Comparison of ENCODE assay signal across 16 cellular contexts in genomic region chr13:75452564-75452963, GRCh38. TPM values are rescaled to one million over a fixed set of nuclear protein-coding genes. Genes with fewer than 3 reads are reported as not detected.
DNase-seq lines count a peak whose midpoint lies in the region; ATAC-seq and TF ChIP-seq lines count a peak whose summit lies in the region.
"Had no signal": no experiment of that assay in that cellular context is flagged by ENCODE, and none has a peak within 500 bp of the region (broad histone marks: within the 10 kb centered on the region; RNA-seq: fewer than 3 reads in every experiment).

No MANE protein-coding gene starts in this region.

- 86% methylated on average over 4 of the region's 8 CpGs for WGBS in mesenchymal stem cell

- peaks cover 5% of the 10 kb centered on the region for H3K27me3 Mint-ChIP-seq in activated T-helper 2 cell treated with anti-CD3 and anti-CD28 coated beads, Interferon-gamma antibody, Interleukin-2, Interleukin-4, amounts not matched to agents 10 μg/mL and 5 μg/mL and 100 μg/mL, durations not matched to agents 14 hours and 24 hours and 36 hours (ENCODE audit: low read depth)

- no peaks in the 10 kb centered on the region for H3K27me3 ChIP-seq in RWPE2 (ENCODE audit: insufficient read depth, poor library complexity, severe bottlenecking)
- no peaks in the 10 kb centered on the region for H3K27me3 ChIP-seq in mesenchymal stem cell (ENCODE audit: control insufficient read depth in 1 of 2, insufficient read depth in 1 of 2, low read length in 2 of 2)
- H3K27me3 ChIP-seq: Peyer's patch had no signal

- H3K23ac ChIP-seq in mesenchymal stem cell (ENCODE audit: low read length in 2 of 2), result no peak overlapping the region

- DNase-seq in ACHN, result peak; percentile 37
- DNase-seq in RWPE2 (ENCODE audit: low spot score), result no peak
- peak; percentile 42 for DNase-seq in fibroblast of pulmonary artery (ENCODE audit: low read depth)
- DNase-seq in mesenchymal stem cell, result no peak
- no peak for DNase-seq in activated T-helper 2 cell treated with anti-CD3 and anti-CD28 coated beads, Interferon-gamma antibody, Interleukin-2, Interleukin-4, amounts not matched to agents 10 μg/mL and 5 μg/mL and 100 μg/mL, durations not matched to agents 14 hours and 24 hours and 36 hours (ENCODE audit: low spot score)
- no peak for DNase-seq in SK-N-DZ (ENCODE audit: low spot score)
- DNase-seq: aorta, glutamatergic neuron, NCI-H1105 treated with DMSO at 0.1 percent for 48 hours, NCI-H524 treated with DMSO at 0.1 percent for 48 hours, Peyer's patch, T-helper 2 cell had no signal

- no peak overlapping the region for H2BK12ac ChIP-seq in mesenchymal stem cell (ENCODE audit: low read length in 2 of 2)

- H3K79me1 ChIP-seq in mesenchymal stem cell (replicated peaks; ENCODE audit: low read length, poor library complexity, severe bottlenecking), result peaks cover 9% of the 10 kb centered on the region

- no peak overlapping the region for H2BK5ac ChIP-seq in mesenchymal stem cell (ENCODE audit: low read depth, low read length, poor library complexity, severe bottlenecking)

- ATAC-seq in RWPE2 (ENCODE audit: low read depth), result peak; percentile 45; the same call in 2 of the 3 replicates
- no peak for ATAC-seq in GM21528 (IDR thresholded peaks at IDR 0.05; ENCODE audit: low FRiP score, unreplicated experiment)
- no peak for ATAC-seq in HG03175 (IDR thresholded peaks at IDR 0.05; ENCODE audit: unreplicated experiment)

- no peak overlapping the region for H3K4me2 ChIP-seq in mesenchymal stem cell (ENCODE audit: low read length, poor library complexity, severe bottlenecking)

- no peak overlapping the region for H3K14ac ChIP-seq in mesenchymal stem cell (ENCODE audit: low read length in 2 of 2)

- no peak overlapping the region for H4K91ac ChIP-seq in mesenchymal stem cell (ENCODE audit: low read length)

- H4K8ac ChIP-seq in mesenchymal stem cell (ENCODE audit: low read length), result no peak overlapping the region

- H3K36me3 ChIP-seq in RWPE2 (ENCODE audit: low read depth), result no peaks in the 10 kb centered on the region
- H3K36me3 ChIP-seq in mesenchymal stem cell (ENCODE audit: control insufficient read depth in 1 of 2, insufficient read depth in 2 of 2, low read depth in 1 of 2, low read length in 2 of 2), result no peaks in the 10 kb centered on the region
- H3K36me3 ChIP-seq: Peyer's patch, thoracic aorta had no signal

- peaks cover 35% of the 10 kb centered on the region for H3K4me1 ChIP-seq in RWPE2 (ENCODE audit: insufficient read depth, poor library complexity, severe bottlenecking)
- no peaks in the 10 kb centered on the region for H3K4me1 ChIP-seq in mesenchymal stem cell (ENCODE audit: control insufficient read depth, insufficient read depth, low read depth, low read length)
- H3K4me1 ChIP-seq: Peyer's patch had no signal

- no peak overlapping the region for H3K4me3 Mint-ChIP-seq in activated T-helper 2 cell treated with anti-CD3 and anti-CD28 coated beads, Interferon-gamma antibody, Interleukin-2, Interleukin-4, amounts not matched to agents 10 μg/mL and 5 μg/mL and 100 μg/mL, durations not matched to agents 14 hours and 24 hours and 36 hours (ENCODE audit: low read depth)
- H3K4me3 Mint-ChIP-seq: neural crest cell had no signal

- no peak for TF ChIP-seq CTCF in RWPE2 (IDR thresholded peaks at IDR 0.05; ENCODE audit: poor library complexity, severe bottlenecking)
- no peak for TF ChIP-seq CTCF in fibroblast of pulmonary artery (IDR thresholded peaks at IDR 0.05; ENCODE audit: low read length, missing control alignments)

- H2AK5ac ChIP-seq in mesenchymal stem cell (ENCODE audit: low read length, severe bottlenecking), result no peak overlapping the region

- H3K9ac ChIP-seq in mesenchymal stem cell (ENCODE audit: low read length), result peak overlapping the region; percentile 86

- no peak overlapping the region for H3K4ac ChIP-seq in mesenchymal stem cell (ENCODE audit: low read depth in 1 of 2, low read length in 2 of 2)

- in situ Hi-C loops in ACHN (cut with HindIII; ENCODE audit: low pct_ligation_motif_present, low pct_unique_long_range_greater_than_20kb, low sequenced_read_pairs), result no loop called here

- H2BK120ac ChIP-seq in mesenchymal stem cell (ENCODE audit: low read depth, low read length), result no peak overlapping the region

- H3K18ac ChIP-seq in mesenchymal stem cell (ENCODE audit: low read depth in 1 of 2, low read length in 2 of 2), result no peak overlapping the region

- intact Hi-C loops in activated T-helper 2 cell treated with anti-CD3 and anti-CD28 coated beads, Interferon-gamma antibody, Interleukin-2, Interleukin-4, amounts not matched to agents 10 μg/mL and 5 μg/mL and 100 μg/mL, durations not matched to agents 14 hours and 24 hours and 36 hours (cut with micrococcal nuclease), result no loop called here

- no peak overlapping the region for H3K4me3 ChIP-seq in RWPE2 (ENCODE audit: severe bottlenecking)
- H3K4me3 ChIP-seq in fibroblast of pulmonary artery (replicated peaks; ENCODE audit: low read depth, low read length), result no peak overlapping the region
- H3K4me3 ChIP-seq in mesenchymal stem cell (ENCODE audit: insufficient read depth in 1 of 2, low read depth in 1 of 2, low read length in 2 of 2), result peak overlapping the region in 1 of 2 experiments; percentile 65
- H3K4me3 ChIP-seq: Peyer's patch, thoracic aorta had no signal

- no peak overlapping the region for H2BK15ac ChIP-seq in mesenchymal stem cell (ENCODE audit: low read depth, poor library complexity, severe bottlenecking)

- no peaks in the 10 kb centered on the region for H3K36me3 Mint-ChIP-seq in activated T-helper 2 cell treated with anti-CD3 and anti-CD28 coated beads, Interferon-gamma antibody, Interleukin-2, Interleukin-4, amounts not matched to agents 10 μg/mL and 5 μg/mL and 100 μg/mL, durations not matched to agents 14 hours and 24 hours and 36 hours (ENCODE audit: low read depth)

- peak overlapping the region; percentile 31 for H3K27ac ChIP-seq in RWPE2 (ENCODE audit: poor library complexity, severe bottlenecking)
- H3K27ac ChIP-seq in mesenchymal stem cell (ENCODE audit: low read length, poor library complexity, severe bottlenecking), result peak overlapping the region; percentile 35
- H3K27ac ChIP-seq: Peyer's patch, thoracic aorta had no signal

- H3K9me3 Mint-ChIP-seq in activated T-helper 2 cell treated with anti-CD3 and anti-CD28 coated beads, Interferon-gamma antibody, Interleukin-2, Interleukin-4, amounts not matched to agents 10 μg/mL and 5 μg/mL and 100 μg/mL, durations not matched to agents 14 hours and 24 hours and 36 hours, result no peaks in the 10 kb centered on the region

- H3K9me3 ChIP-seq in RWPE2 (ENCODE audit: severe bottlenecking) (no peaks in the 10 kb centered on the region), mesenchymal stem cell (ENCODE audit: control insufficient read depth, low read length) (no peaks in the 10 kb centered on the region)
- H3K9me3 ChIP-seq: Peyer's patch, thoracic aorta had no signal

- no peak overlapping the region for H3K27ac Mint-ChIP-seq in activated T-helper 2 cell treated with anti-CD3 and anti-CD28 coated beads, Interferon-gamma antibody, Interleukin-2, Interleukin-4, amounts not matched to agents 10 μg/mL and 5 μg/mL and 100 μg/mL, durations not matched to agents 14 hours and 24 hours and 36 hours

- no peak overlapping the region for H2AFZ ChIP-seq in mesenchymal stem cell (ENCODE audit: low read depth, low read length)

- no peaks in the 10 kb centered on the region for H3K4me1 Mint-ChIP-seq in activated T-helper 2 cell treated with anti-CD3 and anti-CD28 coated beads, Interferon-gamma antibody, Interleukin-2, Interleukin-4, amounts not matched to agents 10 μg/mL and 5 μg/mL and 100 μg/mL, durations not matched to agents 14 hours and 24 hours and 36 hours (ENCODE audit: low read depth)
- H3K4me1 Mint-ChIP-seq: neural crest cell had no signal

RNA-seq across cellular contexts. Expression of gene TBC1D4, which starts 29.4 kb away (rescaled TPM):
- polyA plus RNA-seq in mesenchymal stem cell (2013, experiment 1 of 2), result 8.0 TPM
- polyA plus RNA-seq in mesenchymal stem cell (2013, experiment 2 of 2), result 6.4 TPM
- total RNA-seq in activated T-helper 2 cell treated with anti-CD3 and anti-CD28 coated beads, Interferon-gamma antibody, Interleukin-2, Interleukin-4, amounts not matched to agents 10 μg/mL and 5 μg/mL and 100 μg/mL, durations not matched to agents 14 hours and 24 hours and 36 hours, result 36.4 and 39.7 TPM in 2 replicates
- 20.4 and 25.7 TPM in 2 replicates for polyA plus RNA-seq in SK-N-DZ (2014; cell fraction: cytosol; rRNA removed)
- 32.4 and 46.2 TPM in 2 replicates for polyA plus RNA-seq in SK-N-DZ (2014; cell fraction: nucleus; rRNA removed)

Comparison
In these comparisons a context has a peak if more than half of its experiments do, and no peak if none do; other contexts are left out.
1. DNase-seq: peak in ACHN (single experiment) and fibroblast of pulmonary artery (single experiment); none in RWPE2 (single experiment), mesenchymal stem cell (single experiment), activated T-helper 2 cell treated with anti-CD3 and anti-CD28 coated beads, Interferon-gamma antibody, Interleukin-2, Interleukin-4, amounts not matched to agents 10 μg/mL and 5 μg/mL and 100 μg/mL, durations not matched to agents 14 hours and 24 hours and 36 hours (single experiment) and SK-N-DZ (single experiment).